Comparison of ENCODE assay signal across 1 cellular context in genomic region chr16:3149193-3149530, GRCh38.
TF ChIP-seq lines count a peak whose summit lies in the region.

No MANE protein-coding gene starts in this region.

TF ChIP-seq in IMR-90, 13 proteins besides CTCF, POLR2A, EP300 and RAD21:
- TF ChIP-seq MXI1 (IDR thresholded peaks at IDR 0.05; ENCODE audit: borderline replicate concordance, low read depth, low read length): no peak
- no peak for TF ChIP-seq NFE2L2 (IDR thresholded peaks at IDR 0.05; ENCODE audit: low read depth, low read length)
- TF ChIP-seq ELK1 (IDR thresholded peaks at IDR 0.05; ENCODE audit: borderline replicate concordance, low read depth, low read length): no peak
- no peak for TF ChIP-seq RCOR1 (IDR thresholded peaks at IDR 0.05; ENCODE audit: insufficient replicate concordance, low read length)
- TF ChIP-seq FOS (IDR thresholded peaks at IDR 0.05; ENCODE audit: low read depth, low read length): no peak
- no peak for TF ChIP-seq MAFK (IDR thresholded peaks at IDR 0.05; ENCODE audit: low read depth, low read length)
- no peak for TF ChIP-seq CEBPB (IDR thresholded peaks at IDR 0.05; ENCODE audit: low read depth, low read length)
- no peak for TF ChIP-seq MAZ (IDR thresholded peaks at IDR 0.05; ENCODE audit: borderline replicate concordance, low read depth, low read length)
- no peak for TF ChIP-seq USF2 (IDR thresholded peaks at IDR 0.05; ENCODE audit: low read depth, low read length)
- TF ChIP-seq CHD1 (IDR thresholded peaks at IDR 0.05; ENCODE audit: low read depth, low read length): no peak
- no peak for TF ChIP-seq RFX5 (IDR thresholded peaks at IDR 0.05; ENCODE audit: low read depth, low read length)
- TF ChIP-seq BHLHE40 (IDR thresholded peaks at IDR 0.05; ENCODE audit: low read depth, low read length): no peak
TF ChIP-seq in IMR-90: peak in this region for 0.
